10 cellular contexts compared by ENCODE assay signal in genomic region chrX:37509349-37509748, GRCh38.
DNase-seq lines count a peak whose midpoint lies in the region; ATAC-seq, FAIRE-seq and TF ChIP-seq lines count a peak whose summit lies in the region.
"Had no signal": no experiment of that assay in that cellular context is flagged by ENCODE, and none has a peak within 500 bp of the region (broad histone marks: within the 10 kb centered on the region; RNA-seq: fewer than 3 reads in every experiment).

No MANE protein-coding gene starts in this region.

- H3K4me3 ChIP-seq in NB4 (ENCODE audit: low read depth, low read length) (no peak overlapping the region), endothelial cell of umbilical vein (replicated peaks in 1 of 3; ENCODE audit: insufficient read depth in 1 of 3, low read depth in 1 of 3, low read length in 3 of 3) (no peak overlapping the region), thyroid gland (replicated peaks in 1 of 3) (no peak overlapping the region)

- H3K4me2 ChIP-seq in endothelial cell of umbilical vein (ENCODE audit: insufficient read depth, low read length): no peak overlapping the region

- H3K9me3 ChIP-seq in endothelial cell of umbilical vein (replicated peaks; ENCODE audit: control insufficient read depth, insufficient read depth, low read length) (no peaks in the 10 kb centered on the region), thyroid gland (no peaks in the 10 kb centered on the region)
- H3K9me3 ChIP-seq: Caco-2 had no signal

- DNase-seq in NOMO-1 treated with DMSO at 0.1 percent for 48 hours (lab: John Stamatoyannopoulos, UW; ENCODE audit: unreplicated experiment) (peak; percentile 2), NOMO-1 treated with dmso at 0.1 percent for 144 hours (lab: John Stamatoyannopoulos, UW; ENCODE audit: unreplicated experiment) (no peak), NB4 (ENCODE audit: low read depth) (peak; percentile 28), endothelial cell of umbilical vein (ENCODE audit: low read depth, low spot score) (peak; percentile 1), thyroid gland (no peak), posterior vena cava (ENCODE audit: low spot score) (no peak)
- no peak for DNase-seq in activated CD4-positive, alpha-beta T cell treated with anti-CD3 and anti-CD28 coated beads, Interleukin-2, amount 50 U/mL, for 4 hours
- DNase-seq: kidney had no signal

- H3K27ac ChIP-seq in endothelial cell of umbilical vein (ENCODE audit: insufficient read depth, low read depth, low read length) (no peak overlapping the region), thyroid gland (no peak overlapping the region)

- H3K4me1 ChIP-seq in endothelial cell of umbilical vein (ENCODE audit: control insufficient read depth, extremely low read depth, insufficient read depth, low read length) (no peaks in the 10 kb centered on the region), thyroid gland (no peaks in the 10 kb centered on the region)
- H3K4me1 ChIP-seq: Caco-2 had no signal

- TF ChIP-seq POLR2A in NB4 (IDR thresholded peaks at IDR 0.05; ENCODE audit: extremely low read depth, insufficient read length) (no peak), endothelial cell of umbilical vein (IDR thresholded peaks at IDR 0.05; ENCODE audit: low read depth, low read length) (no peak), thyroid gland (IDR thresholded peaks at IDR 0.05) (no peak)

- no peaks in the 10 kb centered on the region for H4K20me1 ChIP-seq in endothelial cell of umbilical vein (replicated peaks; ENCODE audit: control insufficient read depth, extremely low read depth, insufficient read depth, low read length)

- no peak for ATAC-seq in GM18517 (IDR thresholded peaks at IDR 0.05; ENCODE audit: unreplicated experiment)

- no peaks in the 10 kb centered on the region for H3K9me1 ChIP-seq in endothelial cell of umbilical vein (replicated peaks; ENCODE audit: control insufficient read depth, extremely low read depth, insufficient read depth, low read length)

- CTCF ChIA-PET in endothelial cell of umbilical vein (lab: Charles Lee): interaction anchor here (0.6 to 1.3 kb wide), 4 partner anchors 20 to 316 kb away, joined by 3 to 4 read pairs (median 3); no protein-coding TSS in a partner anchor

- no TSS peak for BruUV-seq in endothelial cell of umbilical vein (replicated peaks; lab: Mats Ljungman, UMichigan)

- dilution Hi-C loops in endothelial cell of umbilical vein (cut with MboI; ENCODE audit: extremely low pct_ligation_motif_present, low sequenced_read_pairs): no loop called here

- H3K27me3 ChIP-seq in endothelial cell of umbilical vein (ENCODE audit: control insufficient read depth in 2 of 2, insufficient read depth in 2 of 2, low read length in 2 of 2) (peaks cover 2 to 3% of the 10 kb centered on the region in 2 experiments), thyroid gland (no peaks in the 10 kb centered on the region)

- H3K9ac ChIP-seq in endothelial cell of umbilical vein (replicated peaks; ENCODE audit: extremely low read depth, insufficient read depth, low read length): no peak overlapping the region

- POLR2A ChIA-PET in endothelial cell of umbilical vein (lab: Charles Lee): no interaction called here

- TF ChIP-seq CTCF in NB4 (IDR thresholded peaks at IDR 0.05; ENCODE audit: low read depth, low read length) (peak; percentile 24), endothelial cell of umbilical vein (IDR thresholded peaks at IDR 0.05; ENCODE audit: extremely low read depth in 1 of 2, insufficient read depth in 1 of 2, low read depth in 1 of 2, low read length in 2 of 2) (no peak), thyroid gland (IDR thresholded peaks at IDR 0.05) (peak in 4 of 6 experiments; percentile 21 to 44 (median 32))

- H3K36me3 ChIP-seq in endothelial cell of umbilical vein (ENCODE audit: control insufficient read depth in 2 of 2, extremely low read depth in 1 of 2, insufficient read depth in 2 of 2, low read length in 2 of 2) (no peaks in the 10 kb centered on the region), thyroid gland (no peaks in the 10 kb centered on the region)

- intact Hi-C loops in endothelial cell of umbilical vein (cut with micrococcal nuclease) (no loop called here), thyroid gland (cut with DNase I) (no loop called here), posterior vena cava (cut with DNase I) (no loop called here)

- no peaks in the 10 kb centered on the region for H3K79me2 ChIP-seq in endothelial cell of umbilical vein (ENCODE audit: control insufficient read depth, insufficient read depth, low read length)

- FAIRE-seq in endothelial cell of umbilical vein (lab: Jason Lieb, UNC): peak; percentile 87
- FAIRE-seq: kidney had no signal

- no peak overlapping the region for H2AFZ ChIP-seq in endothelial cell of umbilical vein (ENCODE audit: low read depth, low read length)

- 47 to 53% methylated on average over 4 of the region's 4 CpGs for WGBS in thyroid gland, 2 donors

TF ChIP-seq in endothelial cell of umbilical vein, 7 proteins besides CTCF, POLR2A, EP300 and RAD21:
- no peak for TF ChIP-seq FOS (IDR thresholded peaks at IDR 0.05; ENCODE audit: borderline replicate concordance, insufficient read depth, low read length)
- TF ChIP-seq EZH2 (IDR thresholded peaks at IDR 0.05; ENCODE audit: borderline replicate concordance, low read depth, low read length, severe bottlenecking): no peak
- no peak for TF ChIP-seq MYC (IDR thresholded peaks at IDR 0.05; ENCODE audit: low read depth, low read length)
- no peak for TF ChIP-seq GATA2 (IDR thresholded peaks at IDR 0.05; ENCODE audit: insufficient read depth, insufficient read length, low read depth, low read length)
- TF ChIP-seq POLR2AphosphoS5 (IDR thresholded peaks at IDR 0.05; ENCODE audit: insufficient read depth, low read depth, low read length): no peak
- no peak for TF ChIP-seq JUN (IDR thresholded peaks at IDR 0.05; ENCODE audit: borderline replicate concordance, insufficient read depth, insufficient read length, low read depth)
- no peak for TF ChIP-seq MAX (IDR thresholded peaks at IDR 0.05; ENCODE audit: insufficient read depth, insufficient read length)

Comparison
In these comparisons a context has a peak if more than half of its experiments do, and no peak if none do; other contexts are left out.
1. DNase-seq: peak in NOMO-1 treated with DMSO at 0.1 percent for 48 hours (single experiment), NB4 (single experiment) and endothelial cell of umbilical vein (single experiment); none in NOMO-1 treated with dmso at 0.1 percent for 144 hours (single experiment), thyroid gland (0 of 2), activated CD4-positive, alpha-beta T cell treated with anti-CD3 and anti-CD28 coated beads, Interleukin-2, amount 50 U/mL, for 4 hours (0 of 2) and posterior vena cava (single experiment).
2. CTCF ChIP-seq: peak in NB4 (single experiment) and thyroid gland (4 of 6); none in endothelial cell of umbilical vein (0 of 2).